In the genomic region with DNA sequence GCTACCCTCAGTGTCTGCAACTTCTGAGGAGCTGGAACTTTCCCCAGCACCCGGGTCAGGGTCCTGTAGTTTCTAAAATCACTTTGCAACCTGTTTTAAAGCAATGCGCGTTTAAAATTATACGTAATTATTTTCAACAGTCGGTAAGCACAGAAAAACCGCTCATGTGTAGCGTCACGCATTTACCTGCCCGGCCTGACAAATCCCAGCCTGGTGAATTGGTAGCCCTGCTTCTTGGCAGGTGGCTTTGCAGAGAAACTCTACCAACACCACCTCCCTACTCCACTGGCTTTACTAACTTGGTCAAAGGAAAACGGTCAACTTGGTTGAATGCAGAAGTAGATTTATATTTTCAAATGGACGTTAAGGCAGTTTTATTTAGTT, we compare ENCODE assay signal across 8 cellular contexts. TPM values are rescaled to one million over a fixed set of nuclear protein-coding genes. Genes with fewer than 3 reads are reported as not detected.
DNase-seq lines count a peak whose midpoint lies in the region; ATAC-seq and TF ChIP-seq lines count a peak whose summit lies in the region.

No MANE protein-coding gene starts in this region.

- H3K36me3 Mint-ChIP-seq in activated CD4-positive, alpha-beta memory T cell treated with anti-CD3 and anti-CD28 coated beads, Interleukin-2, amount 10 ng/mL, durations not matched to agents 7 days and 5 days (ENCODE audit: low read depth), result no peaks in the 10 kb centered on the region

- H3K4me3 Mint-ChIP-seq in activated CD4-positive, alpha-beta memory T cell treated with anti-CD3 and anti-CD28 coated beads, Interleukin-2, amount 10 ng/mL, durations not matched to agents 7 days and 5 days, result peak overlapping the region; percentile 22

- WGBS in testis, 2 donors, result 29 to 34% methylated on average over 11 of the region's 11 CpGs

- peaks cover 14% of the 10 kb centered on the region for H3K4me1 Mint-ChIP-seq in activated CD4-positive, alpha-beta memory T cell treated with anti-CD3 and anti-CD28 coated beads, Interleukin-2, amount 10 ng/mL, durations not matched to agents 7 days and 5 days

- peak; percentile 9 for ATAC-seq in HG03066 (IDR thresholded peaks at IDR 0.05; ENCODE audit: low read depth, unreplicated experiment)

- peak overlapping the region; percentile 57 for H3K4me3 ChIP-seq in kidney epithelial cell (ENCODE audit: low read depth, low read length)
- peak overlapping the region; percentile 56 to 67 for H3K4me3 ChIP-seq in testis
- no peak overlapping the region for H3K4me3 ChIP-seq in SJCRH30

- no peak for TF ChIP-seq POLR2A in testis (IDR thresholded peaks at IDR 0.05)

- TF ChIP-seq CTCF in kidney epithelial cell (IDR thresholded peaks at IDR 0.05; ENCODE audit: insufficient read depth, low read length, poor library complexity, severe bottlenecking) (no peak), testis (IDR thresholded peaks at IDR 0.05) (no peak)

- H3K27me3 ChIP-seq in kidney epithelial cell (ENCODE audit: control insufficient read depth, insufficient read depth, low read length) (no peaks in the 10 kb centered on the region), testis (no peaks in the 10 kb centered on the region), SJCRH30 (no peaks in the 10 kb centered on the region)

- H3K9me3 Mint-ChIP-seq in activated CD4-positive, alpha-beta memory T cell treated with anti-CD3 and anti-CD28 coated beads, Interleukin-2, amount 10 ng/mL, durations not matched to agents 7 days and 5 days, result peaks cover 2% of the 10 kb centered on the region

- POLR2A ChIA-PET in activated CD4-positive, alpha-beta memory T cell treated with anti-CD3 and anti-CD28 coated beads, Interleukin-2, amount 10 ng/mL, durations not matched to agents 7 days and 5 days (lab: Charles Lee), result no interaction called here

- intact Hi-C loops in testis (cut with DNase I; ENCODE audit: low total_unique reads), result no loop called here

- H3K27me3 Mint-ChIP-seq in activated CD4-positive, alpha-beta memory T cell treated with anti-CD3 and anti-CD28 coated beads, Interleukin-2, amount 10 ng/mL, durations not matched to agents 7 days and 5 days, result peaks cover 49% of the 10 kb centered on the region

- H3K36me3 ChIP-seq in kidney epithelial cell (ENCODE audit: control insufficient read depth, insufficient read depth, low read length), result no peaks in the 10 kb centered on the region
- H3K36me3 ChIP-seq in testis (ENCODE audit: low read depth, missing control alignments), result no peaks in the 10 kb centered on the region
- no peaks in the 10 kb centered on the region for H3K36me3 ChIP-seq in SJCRH30

- CTCF ChIA-PET in activated CD4-positive, alpha-beta memory T cell treated with anti-CD3 and anti-CD28 coated beads, Interleukin-2, amount 10 ng/mL, durations not matched to agents 7 days and 5 days (lab: Charles Lee), result no interaction called here

- H3K27ac Mint-ChIP-seq in activated CD4-positive, alpha-beta memory T cell treated with anti-CD3 and anti-CD28 coated beads, Interleukin-2, amount 10 ng/mL, durations not matched to agents 7 days and 5 days, result no peak overlapping the region

- H3K9me3 ChIP-seq in testis (no peaks in the 10 kb centered on the region), SJCRH30 (replicated peaks) (no peaks in the 10 kb centered on the region)

- H3K4me1 ChIP-seq in testis (no peaks in the 10 kb centered on the region), SJCRH30 (no peaks in the 10 kb centered on the region)

- peak; percentile 35 to 55 for DNase-seq in NCI-H2081 (lab: John Stamatoyannopoulos, UW)
- DNase-seq in NCI-H2081 treated with DMSO at 0.1 percent for 48 hours (lab: John Stamatoyannopoulos, UW), result no peak
- DNase-seq in activated CD4-positive, alpha-beta memory T cell treated with anti-CD3 and anti-CD28 coated beads, Interleukin-2, amount 10 ng/mL, durations not matched to agents 7 days and 5 days, result no peak
- DNase-seq in kidney epithelial cell (ENCODE audit: low read depth), result no peak
- DNase-seq in testis, result no peak
- DNase-seq in SJCRH30, result no peak
- DNase-seq in NCI-H1436 (lab: John Stamatoyannopoulos, UW), result no peak

- H3K27ac ChIP-seq in testis, result peak overlapping the region; percentile 80 to 88
- no peak overlapping the region for H3K27ac ChIP-seq in SJCRH30

RNA-seq across cellular contexts. Expression of a gene that starts 0.7 kb away (rescaled TPM):
- under 1 TPM; 0.33 to 0.68 TPM for total RNA-seq in activated CD4-positive, alpha-beta memory T cell treated with anti-CD3 and anti-CD28 coated beads, Interleukin-2, amount 10 ng/mL, durations not matched to agents 7 days and 5 days
- total RNA-seq in kidney epithelial cell, result 0.96 and 1.8 TPM in 2 replicates
- 10 to 100 TPM in 1 of 2 donors, 1 to 10 TPM in 1; 10.0 to 10.4 TPM for total RNA-seq in testis
- 5.2 TPM for polyA plus RNA-seq in testis (ENCODE audit: insufficient read depth, low read depth, low replicate concordance)
- 0.14 and 1.1 TPM in 2 replicates for total RNA-seq in SJCRH30 (2014; rRNA removed; shearing (Covaris generic))

Comparison
In these comparisons a context has a peak if more than half of its experiments do, and no peak if none do; other contexts are left out.
1. DNase-seq: peak in NCI-H2081 (2 of 2); none in NCI-H2081 treated with DMSO at 0.1 percent for 48 hours (single experiment), activated CD4-positive, alpha-beta memory T cell treated with anti-CD3 and anti-CD28 coated beads, Interleukin-2, amount 10 ng/mL, durations not matched to agents 7 days and 5 days (single experiment), kidney epithelial cell (single experiment), testis (single experiment), SJCRH30 (0 of 2) and NCI-H1436 (single experiment).